ENCODE assay signal across 27 cellular contexts in genomic region chr3:129421236-129421883, GRCh38.
"Had no signal": no experiment of that assay in that cellular context is flagged by ENCODE, and none has a peak within 500 bp of the region (broad histone marks: within the 10 kb centered on the region; RNA-seq: fewer than 3 reads in every experiment).

No MANE protein-coding gene starts in this region.

- H3K4me3 ChIP-seq: heart right ventricle, hepatocyte, lower lobe of right lung, ovary, prostate gland, sigmoid colon, tibial nerve, uterus had no signal

- DNase-seq: heart right ventricle; kidney glomerular epithelial cell; left cardiac atrium; lower lobe of right lung; mammary epithelial cell; mesenchymal stem cell; naive thymus-derived CD8-positive, alpha-beta T cell; retina; right cardiac atrium; sigmoid colon; small intestine; stimulated activated CD4-positive, alpha-beta T cell treated with anti-CD3 and anti-CD28 coated beads, Interleukin-1b, Interleukin-23, amount 100 ng/mL, for 48 hours; stimulated activated CD4-positive, alpha-beta T cell treated with anti-CD3 and anti-CD28 coated beads, Interleukin-2, amount 100 ng/mL, for 48 hours; stimulated activated CD4-positive, alpha-beta T cell treated with anti-CD3 and anti-CD28 coated beads, Interleukin-4, amount 100 ng/mL, for 4 hours; stimulated activated CD8-positive, alpha-beta memory T cell treated with anti-CD3 and anti-CD28 coated beads, Interleukin-4, amount 100 ng/mL, for 48 hours; stimulated activated naive CD4-positive, alpha-beta T cell treated with Interleukin-2 at 50 U/mL for 16 hours; stimulated activated naive CD8-positive, alpha-beta T cell treated with anti-CD3 and anti-CD28 coated beads, Interleukin-15, amount 100 ng/mL, for 72 hours; substantia nigra; uterus had no signal

- H3K36me3 Mint-ChIP-seq: type B pancreatic cell had no signal

- H2AFZ ChIP-seq: hepatocyte had no signal

- H3K36me3 ChIP-seq: heart right ventricle, lower lobe of right lung, ovary, prostate gland, sigmoid colon, tibial nerve, uterus had no signal

- H3K27ac Mint-ChIP-seq: nephron; stimulated activated memory B cell treated with anti-CD40 and anti-IgM and Interleukin-4, amounts not matched to agents 10 μg/mL and 1 μg/mL and 100 μg/mL, for 72 hours; stimulated activated naive CD8-positive, alpha-beta T cell treated with anti-CD3 and anti-CD28 coated beads, Interleukin-15, amount 100 ng/mL, for 72 hours; type B pancreatic cell had no signal

- H3K27me3 Mint-ChIP-seq: stimulated activated memory B cell treated with anti-CD40 and anti-IgM and Interleukin-4, amounts not matched to agents 10 μg/mL and 1 μg/mL and 100 μg/mL, for 72 hours had no signal

- H3K9me3 ChIP-seq: heart right ventricle, lower lobe of right lung, ovary, prostate gland, sigmoid colon, tibial nerve, uterus had no signal

- H3K4me1 ChIP-seq: prostate gland, sigmoid colon, tibial nerve, uterus had no signal

- H3K27ac ChIP-seq: heart right ventricle, hepatocyte, lower lobe of right lung, ovary, prostate gland, sigmoid colon, tibial nerve, uterus had no signal

- H3K9me3 Mint-ChIP-seq: nephron; neural crest cell; stimulated activated naive CD8-positive, alpha-beta T cell treated with anti-CD3 and anti-CD28 coated beads, Interleukin-15, amount 100 ng/mL, for 72 hours; type B pancreatic cell had no signal

- H3K4me2 ChIP-seq: hepatocyte had no signal

- H3K4me3 Mint-ChIP-seq: naive thymus-derived CD8-positive, alpha-beta T cell; nephron; neural crest cell; stimulated activated memory B cell treated with anti-CD40 and anti-IgM and Interleukin-4, amounts not matched to agents 10 μg/mL and 1 μg/mL and 100 μg/mL, for 72 hours; stimulated activated naive CD8-positive, alpha-beta T cell treated with anti-CD3 and anti-CD28 coated beads, Interleukin-15, amount 100 ng/mL, for 72 hours; type B pancreatic cell had no signal

- H3K27me3 ChIP-seq: heart right ventricle, hepatocyte, ovary, sigmoid colon, tibial nerve, uterus had no signal
